ENCODE assay signal across 19 cellular contexts in genomic region chr1:172815740-172816139, GRCh38.
DNase-seq lines count a peak whose midpoint lies in the region; ATAC-seq and TF ChIP-seq lines count a peak whose summit lies in the region.
"Had no signal": no experiment of that assay in that cellular context is flagged by ENCODE, and none has a peak within 500 bp of the region (broad histone marks: within the 10 kb centered on the region; RNA-seq: fewer than 3 reads in every experiment).

No MANE protein-coding gene starts in this region.

- TF ChIP-seq CTCF in choroid plexus epithelial cell (conservative IDR thresholded peaks at IDR 0.05; ENCODE audit: low read depth, low read length) (no peak), tibial nerve (IDR thresholded peaks at IDR 0.05) (no peak), psoas muscle (IDR thresholded peaks at IDR 0.05) (no peak)

- no peak for TF ChIP-seq POLR2A in tibial nerve (IDR thresholded peaks at IDR 0.05)

- H3K36me3 ChIP-seq in tibial nerve, result no peaks in the 10 kb centered on the region
- H3K36me3 ChIP-seq in psoas muscle (ENCODE audit: insufficient read depth in 1 of 2, low read depth in 1 of 2), result no peaks in the 10 kb centered on the region
- H3K36me3 ChIP-seq: MG63 had no signal

- no peak for ATAC-seq in psoas muscle
- ATAC-seq: Right ventricle myocardium inferior had no signal

- DNase-seq in LHCN-M2 (ENCODE audit: low read depth), result peak; percentile 70
- DNase-seq in choroid plexus epithelial cell (ENCODE audit: low read depth), result peak; percentile 38
- peak; percentile 44 for DNase-seq in myocyte (ENCODE audit: low read depth)
- peak; percentile 30 for DNase-seq in superior temporal gyrus (ENCODE audit: extremely low spot score)
- no peak for DNase-seq in tibial nerve (ENCODE audit: low spot score in 2 of 2)
- DNase-seq in iPS-NIHi7 (ENCODE audit: extremely low spot score), result no peak
- no peak for DNase-seq in psoas muscle
- DNase-seq: C1 segment of cervical spinal cord; CD8-positive, alpha-beta memory T cell; DMS79; MG63; NCI-H1092 treated with DMSO at 0.1 percent for 48 hours; NCI-H2081; NCI-H2171 treated with DMSO at 0.1 percent for 48 hours; NCI-H446 treated with DMSO at 0.1 percent for 48 hours; NCI-H748 treated with DMSO at 0.1 percent for 48 hours; NK-92 treated with Interleukin-12 subunit alpha and Interleukin-12 subunit beta, amount 100 ng/mL, for 24 hours had no signal

- intact Hi-C loops in psoas muscle (cut with DNase I), result no loop called here

- H3K4me3 ChIP-seq in choroid plexus epithelial cell (ENCODE audit: low read depth, low read length), result no peak overlapping the region
- H3K4me3 ChIP-seq in tibial nerve, result no peak overlapping the region
- no peak overlapping the region for H3K4me3 ChIP-seq in psoas muscle
- H3K4me3 ChIP-seq: MG63 had no signal

- H3K27ac ChIP-seq in tibial nerve, result no peak overlapping the region
- no peak overlapping the region for H3K27ac ChIP-seq in psoas muscle
- H3K27ac ChIP-seq: KMS-11 had no signal

- TF ChIP-seq EP300 in tibial nerve (IDR thresholded peaks at IDR 0.05), result no peak

- H3K9me3 ChIP-seq in tibial nerve, result peaks cover 0 to 7% (median 0%) of the 10 kb centered on the region in 4 donors
- no peaks in the 10 kb centered on the region for H3K9me3 ChIP-seq in psoas muscle

- H3K27me3 ChIP-seq in tibial nerve, result no peaks in the 10 kb centered on the region
- H3K27me3 ChIP-seq in psoas muscle (ENCODE audit: insufficient read depth in 3 of 3, low read length in 2 of 3), result no peaks in the 10 kb centered on the region
- H3K27me3 ChIP-seq: MG63 had no signal

- H3K4me1 ChIP-seq in tibial nerve (peaks cover 0 to 7% (median 3%) of the 10 kb centered on the region in 4 donors), psoas muscle (no peaks in the 10 kb centered on the region)

Comparison
In these comparisons a context has a peak if more than half of its experiments do, and no peak if none do; other contexts are left out.
1. DNase-seq: peak in LHCN-M2 (single experiment), choroid plexus epithelial cell (single experiment), myocyte (single experiment) and superior temporal gyrus (single experiment); none in tibial nerve (0 of 2), iPS-NIHi7 (single experiment) and psoas muscle (0 of 2).